Comparison of ENCODE assay signal across 8 cellular contexts in the genomic region with DNA sequence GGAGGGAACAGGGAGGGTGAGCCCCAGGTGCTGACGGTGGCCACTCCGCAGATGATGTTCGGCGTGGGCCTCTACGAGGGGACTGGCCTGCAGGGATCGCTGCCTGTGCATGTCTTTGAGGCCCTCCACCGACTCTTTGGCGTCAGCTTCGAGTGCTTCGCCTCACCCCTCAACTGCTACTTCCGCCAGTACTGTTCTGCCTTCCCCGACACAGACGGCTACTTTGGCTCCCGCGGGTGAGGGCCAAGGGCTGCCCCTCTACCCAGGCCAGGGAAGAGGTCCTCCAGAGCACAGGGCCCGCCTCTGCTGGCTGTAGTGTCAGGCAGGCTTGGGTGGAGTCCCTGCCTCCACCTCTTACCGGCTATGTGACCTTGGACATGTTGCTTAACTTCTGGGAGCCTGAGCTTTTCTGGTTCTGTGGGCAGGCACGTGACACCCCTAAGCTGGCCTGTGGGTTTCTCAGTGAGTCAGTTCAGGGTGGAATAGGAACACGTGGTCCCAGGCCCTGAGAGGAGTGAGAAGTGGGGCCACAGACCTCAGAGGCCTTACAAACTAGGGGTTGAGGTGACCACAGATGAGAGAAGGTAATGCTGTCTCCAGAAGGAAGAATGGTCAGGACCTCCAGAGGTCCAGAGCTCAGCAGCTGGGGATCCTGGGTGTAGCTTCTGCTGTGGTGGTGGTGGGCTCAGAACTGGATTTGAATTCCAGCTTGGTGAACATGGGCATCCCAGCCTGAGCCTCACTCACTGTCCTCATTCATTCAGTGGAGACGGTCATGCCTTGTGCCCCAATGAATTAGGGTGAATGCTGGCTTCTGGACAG. TPM values are rescaled to one million over a fixed set of nuclear protein-coding genes. Genes with fewer than 3 reads are reported as not detected.
DNase-seq lines count a peak whose midpoint lies in the region; ATAC-seq and TF ChIP-seq lines count a peak whose summit lies in the region.

No MANE protein-coding gene starts in this region.

- DNase-seq in Ammon's horn (ENCODE audit: low spot score) (peak; percentile 49), NOMO-1 treated with DMSO at 0.1 percent for 48 hours (lab: John Stamatoyannopoulos, UW; ENCODE audit: unreplicated experiment) (peak; percentile 99), breast epithelium (ENCODE audit: low spot score in 2 of 2) (peak in 1 of 2 donors; percentile 65), natural killer cell (peak; percentile 85), GM13977 (ENCODE audit: low spot score) (no peak)

- peak overlapping the region; percentile 72 for H3K4me3 Mint-ChIP-seq in natural killer cell

- H3K9me3 ChIP-seq in breast epithelium, result no peaks in the 10 kb centered on the region

- intact Hi-C loops in breast epithelium (cut with DNase I; ENCODE audit: low total_unique reads) (no loop called here), natural killer cell (cut with micrococcal nuclease) (loop anchor here (1.0 kb wide), 3 partner anchors 26 to 89 kb away; a partner anchor contains a TSS)

- no peaks in the 10 kb centered on the region for H3K27me3 ChIP-seq in breast epithelium

- in situ Hi-C loops in GM13977 (cut with MboI; ENCODE audit: low pct_unique_long_range_greater_than_20kb, low sequenced_read_pairs, unreplicated experiment), result no loop called here

- H3K4me3 ChIP-seq in breast epithelium, result no peak overlapping the region

- peaks cover 16% of the 10 kb centered on the region for H3K36me3 ChIP-seq in breast epithelium

- H3K36me3 Mint-ChIP-seq in natural killer cell, result peaks cover 8% of the 10 kb centered on the region

- H3K27ac Mint-ChIP-seq in natural killer cell, result peak overlapping the region; percentile 90 to 97

- no peaks in the 10 kb centered on the region for H3K4me1 ChIP-seq in breast epithelium

- ATAC-seq in natural killer cell (peak; percentile 65 to 78 (median 75)), HG03460 (IDR thresholded peaks at IDR 0.05; ENCODE audit: unreplicated experiment) (no peak), HG02642 (IDR thresholded peaks at IDR 0.05; ENCODE audit: poor library complexity, unreplicated experiment) (no peak), HG02571 (IDR thresholded peaks at IDR 0.05; ENCODE audit: unreplicated experiment) (no peak)

- peak overlapping the region; percentile 43 to 82 for H3K27ac ChIP-seq in breast epithelium

- H3K9me3 Mint-ChIP-seq in natural killer cell, result no peaks in the 10 kb centered on the region

- no peak for TF ChIP-seq POLR2A in breast epithelium (IDR thresholded peaks at IDR 0.05)

- H3K27me3 Mint-ChIP-seq in natural killer cell (ENCODE audit: low read depth in 2 of 2), result no peaks in the 10 kb centered on the region

- H3K4me1 Mint-ChIP-seq in natural killer cell, result peaks cover 36 to 62% of the 10 kb centered on the region in 2 donors

- TF ChIP-seq CTCF in breast epithelium (IDR thresholded peaks at IDR 0.05) (no peak), natural killer cell (IDR thresholded peaks at IDR 0.05) (no peak), GM13977 (IDR thresholded peaks at IDR 0.05; ENCODE audit: extremely low read depth, insufficient read depth, missing control alignments) (no peak)

RNA-seq across cellular contexts. Expression of a gene that starts 11.9 kb away (rescaled TPM):
- 10 to 100 TPM; 28.2 to 40.2 (median 30.8) TPM for total RNA-seq in breast epithelium
- total RNA-seq in natural killer cell, result 10 to 100 TPM; 72.0 to 85.1 (median 73.3) TPM

RNA-seq across cellular contexts. Expression of a gene that starts 25.6 kb away (rescaled TPM):
- 10 to 100 TPM; 12.6 to 25.9 (median 20.6) TPM for total RNA-seq in breast epithelium
- 100 to 1,000 TPM; 101 to 119 (median 102) TPM for total RNA-seq in natural killer cell

RNA-seq across cellular contexts. Expression of a gene that starts 34.4 kb away (rescaled TPM):
- total RNA-seq in breast epithelium (100 to 1,000 TPM in 1 of 3 donors, 10 to 100 TPM in 2; 78.3 to 405 (median 100.0) TPM), natural killer cell (1 to 10 TPM in 2 of 3 donors, under 1 TPM in 1; 0.63 to 3.5 (median 3.2) TPM)

RNA-seq across cellular contexts. Expression of a gene that starts 55.2 kb away (rescaled TPM):
- 100 to 1,000 TPM in 1 of 3 donors, 10 to 100 TPM in 2; 42.0 to 136 (median 55.6) TPM for total RNA-seq in breast epithelium
- 100 to 1,000 TPM in 1 of 3 donors, 10 to 100 TPM in 2; 72.8 to 108 (median 86.8) TPM for total RNA-seq in natural killer cell

RNA-seq across cellular contexts. Expression of a gene that starts 55.4 kb away (rescaled TPM):
- total RNA-seq in breast epithelium (1 to 10 TPM; 7.5 to 9.7 (median 8.8) TPM), natural killer cell (1 to 10 TPM in 2 of 3 donors, under 1 TPM in 1; 0.89 to 1.4 (median 1.4) TPM)

Comparison
In these comparisons a context has a peak if more than half of its experiments do, and no peak if none do; other contexts are left out.
1. ATAC-seq: peak in natural killer cell (3 of 3); none in HG03460 (single experiment), HG02642 (single experiment) and HG02571 (single experiment).
2. RNA of a gene that starts 34.4 kb away (total RNA-seq): 78.3 to 405 TPM in breast epithelium; 0.63 to 3.5 TPM in natural killer cell; every median in the first group is over 10 times any median in the second.